In the genomic region with DNA sequence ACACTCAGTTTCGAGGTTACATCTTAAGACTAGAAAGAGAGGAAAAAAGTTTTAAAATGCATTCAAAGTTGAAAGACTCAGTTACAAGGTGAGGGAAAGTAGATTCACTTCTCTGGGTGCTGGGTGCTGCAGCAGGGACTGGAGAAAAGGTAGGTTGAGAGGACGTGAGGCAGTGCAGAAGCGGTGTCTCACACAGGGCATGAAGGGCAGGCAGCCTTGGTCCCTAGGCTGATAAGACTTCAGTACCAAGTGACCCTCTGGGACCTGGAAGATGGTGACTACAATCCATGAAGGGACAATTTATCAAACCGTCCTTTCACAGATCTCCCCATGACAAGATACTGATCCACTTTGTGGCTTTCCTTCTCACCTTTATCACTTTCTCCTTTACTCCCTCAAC, we compare ENCODE assay signal across 1 cellular context.
TF ChIP-seq lines count a peak whose summit lies in the region.

No MANE protein-coding gene starts in this region.

TF ChIP-seq in GM23338, 12 proteins besides CTCF, POLR2A, EP300 and RAD21:
- TF ChIP-seq EZH2phosphoT487 (IDR thresholded peaks at IDR 0.05; ENCODE audit: unreplicated experiment) (no peak), JUNB (IDR thresholded peaks at IDR 0.05; ENCODE audit: unreplicated experiment) (no peak), ZNF331 (CRISPR knock-in tag; IDR thresholded peaks at IDR 0.05; ENCODE audit: low read depth) (no peak), NANOG (IDR thresholded peaks at IDR 0.05; ENCODE audit: borderline replicate concordance) (no peak)
